Comparison of ENCODE assay signal across 7 cellular contexts in the genomic region with DNA sequence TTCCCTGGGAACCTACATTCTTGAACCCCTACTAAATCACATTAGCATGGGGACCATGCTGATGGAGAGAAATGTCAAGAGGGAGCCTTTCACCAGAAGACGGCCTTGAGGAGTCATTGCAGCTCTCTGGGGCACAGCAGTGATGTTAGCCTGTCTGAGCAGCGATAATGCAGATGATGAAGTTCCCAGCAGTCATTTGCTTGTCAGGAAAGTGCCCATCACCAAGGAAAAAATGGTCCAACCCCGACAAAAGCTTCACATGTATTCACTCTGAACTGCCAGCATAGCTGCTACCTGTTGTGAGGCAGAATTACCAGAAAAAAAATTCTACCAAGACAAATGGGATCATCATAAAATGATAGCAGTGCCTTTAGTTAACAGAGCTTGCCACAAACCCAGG.
"Had no signal": no experiment of that assay in that cellular context is flagged by ENCODE, and none has a peak within 500 bp of the region (broad histone marks: within the 10 kb centered on the region; RNA-seq: fewer than 3 reads in every experiment).

No MANE protein-coding gene starts in this region.

- DNase-seq: H9, HFFc6, IMR-90, KG1 had no signal

- H3K27ac ChIP-seq: HL-60 had no signal

- H3K9me3 Mint-ChIP-seq: GM23338, H9, HFFc6 had no signal

- H3K4me3 ChIP-seq: GM23338, K562 had no signal

- H3K27ac Mint-ChIP-seq: GM23338, H9, HFFc6 had no signal

- H3K4me3 Mint-ChIP-seq: GM23338, H9, HFFc6 had no signal
